ENCODE assay signal across 12 cellular contexts in genomic region chr12:12467222-12467621, GRCh38.
A peak's percentile ranks its signal among the peaks of the same experiment; 100 is the strongest.
DNase-seq lines count a peak whose midpoint lies in the region; ATAC-seq and TF ChIP-seq lines count a peak whose summit lies in the region.
"Had no signal": no experiment of that assay in that cellular context is flagged by ENCODE, and none has a peak within 500 bp of the region (broad histone marks: within the 10 kb centered on the region; RNA-seq: fewer than 3 reads in every experiment).

No MANE protein-coding gene starts in this region.

- peaks cover 19 to 71% (median 19%) of the 10 kb centered on the region in 3 donors for H3K36me3 Mint-ChIP-seq in CD8-positive, alpha-beta memory T cell
- H3K36me3 Mint-ChIP-seq in stimulated activated memory B cell treated with anti-CD40 and anti-IgM and Interleukin-4, amounts not matched to agents 10 μg/mL and 1 μg/mL and 100 μg/mL, for 72 hours: peaks cover 90% of the 10 kb centered on the region

- no peak for ATAC-seq in stimulated activated memory B cell treated with anti-CD40 and anti-IgM and Interleukin-4, amounts not matched to agents 10 μg/mL and 1 μg/mL and 100 μg/mL, for 72 hours

- H3K27ac ChIP-seq in CD8-positive, alpha-beta memory T cell (ENCODE audit: low read depth, low read length): peak overlapping the region; percentile 52
- H3K27ac ChIP-seq in spleen: peak overlapping the region in 6 of 8 donors; percentile 29 to 81 (median 65)

- no peaks in the 10 kb centered on the region for H3K9me3 ChIP-seq in CD8-positive, alpha-beta memory T cell (ENCODE audit: low read length)
- no peaks in the 10 kb centered on the region for H3K9me3 ChIP-seq in spleen

- no peaks in the 10 kb centered on the region for H3K36me3 ChIP-seq in CD8-positive, alpha-beta memory T cell (ENCODE audit: insufficient read depth, low read length)
- H3K36me3 ChIP-seq in spleen: peaks cover 0 to 58% (median 5%) of the 10 kb centered on the region in 6 donors

- intact Hi-C loops in spleen (cut with DNase I; ENCODE audit: low total_unique reads): no loop called here

- peaks cover 0 to 2% (median 0%) of the 10 kb centered on the region in 5 donors for H3K9me3 Mint-ChIP-seq in CD8-positive, alpha-beta memory T cell
- H3K9me3 Mint-ChIP-seq in stimulated activated memory B cell treated with anti-CD40 and anti-IgM and Interleukin-4, amounts not matched to agents 10 μg/mL and 1 μg/mL and 100 μg/mL, for 72 hours: no peaks in the 10 kb centered on the region

- POLR2A ChIA-PET in CD8-positive, alpha-beta memory T cell (lab: Charles Lee): interaction anchor here (0.6 to 1.5 kb wide), 4 partner anchors 10 to 25 kb away, joined by 3 to 4 read pairs (median 3); no protein-coding TSS in a partner anchor

- peaks cover 62 to 83% (median 70%) of the 10 kb centered on the region in 3 donors for H3K4me1 Mint-ChIP-seq in CD8-positive, alpha-beta memory T cell
- H3K4me1 Mint-ChIP-seq in stimulated activated memory B cell treated with anti-CD40 and anti-IgM and Interleukin-4, amounts not matched to agents 10 μg/mL and 1 μg/mL and 100 μg/mL, for 72 hours: peaks cover 27% of the 10 kb centered on the region
- H3K4me1 Mint-ChIP-seq: mesothelial cell of epicardium had no signal

- H3K27me3 Mint-ChIP-seq in CD8-positive, alpha-beta memory T cell: no peaks in the 10 kb centered on the region
- no peaks in the 10 kb centered on the region for H3K27me3 Mint-ChIP-seq in stimulated activated memory B cell treated with anti-CD40 and anti-IgM and Interleukin-4, amounts not matched to agents 10 μg/mL and 1 μg/mL and 100 μg/mL, for 72 hours

- TF ChIP-seq CTCF in spleen (IDR thresholded peaks at IDR 0.05 in 8 of 11, conservative IDR thresholded peaks at IDR 0.05 in 3 of 11): no peak

- H3K4me3 ChIP-seq in CD8-positive, alpha-beta memory T cell (ENCODE audit: low read length): no peak overlapping the region
- H3K4me3 ChIP-seq in spleen: no peak overlapping the region

- peaks cover 44% of the 10 kb centered on the region for H3K4me1 ChIP-seq in CD8-positive, alpha-beta memory T cell (ENCODE audit: insufficient read depth, low read length)
- H3K4me1 ChIP-seq in spleen: peaks cover 0 to 56% (median 4%) of the 10 kb centered on the region in 6 donors

- peak in 2 of 5 donors; percentile 39 to 43 for DNase-seq in CD8-positive, alpha-beta memory T cell
- DNase-seq in activated CD4-positive, alpha-beta T cell treated with anti-CD3 and anti-CD28 coated beads for 48 hours: peak; percentile 59
- DNase-seq in central memory CD4-positive, alpha-beta T cell: peak; percentile 55
- DNase-seq in spleen (no peak), SK-N-DZ (ENCODE audit: low spot score) (no peak), foreskin melanocyte (no peak), SHP77 treated with DMSO at 0.1 percent for 48 hours (lab: John Stamatoyannopoulos, UW) (no peak)
- DNase-seq: Calu3, glutamatergic neuron, NCI-H226 had no signal

- WGBS in spleen, 5 donors: 75 to 85% (median 82%) methylated on average over 5 of the region's 5 CpGs

- CTCF ChIA-PET in CD8-positive, alpha-beta memory T cell (lab: Charles Lee): interaction anchor here (1.7 to 2.3 kb wide), 3 partner anchors 9 to 89 kb away, joined by 4 to 12 read pairs (median 6); no protein-coding TSS in a partner anchor

- H3K4me3 Mint-ChIP-seq in CD8-positive, alpha-beta memory T cell: peak overlapping the region; percentile 26 to 78 (median 58)
- no peak overlapping the region for H3K4me3 Mint-ChIP-seq in stimulated activated memory B cell treated with anti-CD40 and anti-IgM and Interleukin-4, amounts not matched to agents 10 μg/mL and 1 μg/mL and 100 μg/mL, for 72 hours
- H3K4me3 Mint-ChIP-seq: mesothelial cell of epicardium had no signal

- no peaks in the 10 kb centered on the region for H3K27me3 ChIP-seq in CD8-positive, alpha-beta memory T cell (ENCODE audit: insufficient read depth, low read length, poor library complexity, severe bottlenecking)
- no peaks in the 10 kb centered on the region for H3K27me3 ChIP-seq in spleen (replicated peaks in 1 of 7)

- H3K27ac Mint-ChIP-seq in CD8-positive, alpha-beta memory T cell: peak overlapping the region; percentile 82 to 100 (median 99)
- no peak overlapping the region for H3K27ac Mint-ChIP-seq in stimulated activated memory B cell treated with anti-CD40 and anti-IgM and Interleukin-4, amounts not matched to agents 10 μg/mL and 1 μg/mL and 100 μg/mL, for 72 hours
- H3K27ac Mint-ChIP-seq: mesothelial cell of epicardium had no signal

- no peak for TF ChIP-seq POLR2A in spleen (IDR thresholded peaks at IDR 0.05)

Comparison
In these comparisons a context has a peak if more than half of its experiments do, and no peak if none do; other contexts are left out.
1. DNase-seq: peak in activated CD4-positive, alpha-beta T cell treated with anti-CD3 and anti-CD28 coated beads for 48 hours (single experiment) and central memory CD4-positive, alpha-beta T cell (single experiment); none in spleen (single experiment), SK-N-DZ (single experiment), foreskin melanocyte (single experiment) and SHP77 treated with DMSO at 0.1 percent for 48 hours (single experiment).